ENCODE assay signal across 13 cellular contexts in genomic region chr10:109886788-109887155, GRCh38. TPM values are rescaled to one million over a fixed set of nuclear protein-coding genes. Genes with fewer than 3 reads are reported as not detected.
DNase-seq lines count a peak whose midpoint lies in the region; ATAC-seq and TF ChIP-seq lines count a peak whose summit lies in the region.
"Had no signal": no experiment of that assay in that cellular context is flagged by ENCODE, and none has a peak within 500 bp of the region (broad histone marks: within the 10 kb centered on the region; RNA-seq: fewer than 3 reads in every experiment).

No MANE protein-coding gene starts in this region.

- H3K4ac ChIP-seq in mesendoderm (ENCODE audit: low read depth, low read length) = no peak overlapping the region

- H2BK5ac ChIP-seq in mesendoderm (ENCODE audit: low read length) = no peak overlapping the region

- no peak overlapping the region for H3K18ac ChIP-seq in mesendoderm (ENCODE audit: low read length)

- intact Hi-C loops in adrenal gland (cut with DNase I) = loop anchor here (5.0 to 10.0 kb wide), 4 partner anchors 86 to 398 kb away; partner anchors contain the start of gene ADD3 (in 2 of the 2)

- H3K27ac ChIP-seq in mesendoderm (ENCODE audit: low read depth, low read length) (no peak overlapping the region), adrenal gland (no peak overlapping the region)
- H3K27ac ChIP-seq: left ventricle myocardium inferior had no signal

- no peak overlapping the region for H2BK15ac ChIP-seq in mesendoderm (replicated peaks; ENCODE audit: low read depth)

- peak; percentile 22 to 69 for ATAC-seq in activated naive CD4-positive, alpha-beta T cell treated with anti-CD3 and anti-CD28 coated beads, Interleukin-2, amount 50 U/mL, for 72 hours
- no peak for ATAC-seq in HG03342 (IDR thresholded peaks at IDR 0.05; ENCODE audit: unreplicated experiment)
- ATAC-seq: Panc1 had no signal

- H3K9me3 Mint-ChIP-seq in activated naive CD4-positive, alpha-beta T cell treated with anti-CD3 and anti-CD28 coated beads, Interleukin-2, amount 50 U/mL, for 72 hours = no peaks in the 10 kb centered on the region
- H3K9me3 Mint-ChIP-seq: IgD-negative memory B cell had no signal

- no peak overlapping the region for H2AK5ac ChIP-seq in mesendoderm (ENCODE audit: low read length)

- in situ Hi-C loops in GM13977 (cut with MboI; ENCODE audit: low pct_unique_long_range_greater_than_20kb, low sequenced_read_pairs, unreplicated experiment) = loop anchor here (10.0 kb wide), 1 partner anchor 248 kb away; no protein-coding TSS in a partner anchor

- no peak overlapping the region for H3K23ac ChIP-seq in mesendoderm (ENCODE audit: low read length)

- H4K5ac ChIP-seq in mesendoderm (ENCODE audit: low read length) = no peak overlapping the region

- TF ChIP-seq POLR2A in adrenal gland (IDR thresholded peaks at IDR 0.05) = no peak

- TF ChIP-seq CTCF in GM13977 (IDR thresholded peaks at IDR 0.05; ENCODE audit: extremely low read depth, insufficient read depth, missing control alignments) (no peak), adrenal gland (IDR thresholded peaks at IDR 0.05) (no peak)

- H3K27me3 ChIP-seq in mesendoderm (ENCODE audit: insufficient read depth, low read length, poor library complexity) (no peaks in the 10 kb centered on the region), adrenal gland (no peaks in the 10 kb centered on the region)

- H2BK120ac ChIP-seq in mesendoderm (ENCODE audit: low read depth, low read length) = no peak overlapping the region

- peaks cover 2% of the 10 kb centered on the region for H3K36me3 ChIP-seq in mesendoderm (ENCODE audit: control insufficient read depth, insufficient read depth, low read length)
- H3K36me3 ChIP-seq in adrenal gland (replicated peaks in 1 of 2) = peaks cover 0 to 26% of the 10 kb centered on the region in 2 donors

- no peaks in the 10 kb centered on the region for H3K4me1 ChIP-seq in mesendoderm (ENCODE audit: control insufficient read depth, low read depth, low read length)
- H3K4me1 ChIP-seq in adrenal gland (replicated peaks in 1 of 2) = peaks cover 5 to 9% of the 10 kb centered on the region in 2 donors

- H3K79me2 ChIP-seq in mesendoderm (ENCODE audit: control insufficient read depth, insufficient read depth, low read length) = no peaks in the 10 kb centered on the region

- no peak overlapping the region for H3K4me2 ChIP-seq in mesendoderm (ENCODE audit: low read length)

- no peaks in the 10 kb centered on the region for H3K79me1 ChIP-seq in mesendoderm (ENCODE audit: low read length)

- DNase-seq in activated naive CD4-positive, alpha-beta T cell treated with anti-CD3 and anti-CD28 coated beads, Interleukin-2, amount 50 U/mL, for 72 hours (ENCODE audit: low spot score in 2 of 2) = no peak
- DNase-seq in activated naive CD4-positive, alpha-beta T cell (lab: John Stamatoyannopoulos, UW) = no peak
- DNase-seq in amniotic epithelial cell (ENCODE audit: low read depth) (peak; percentile 52), mesendoderm (peak; percentile 45), GM13977 (ENCODE audit: low spot score) (no peak), adrenal gland (no peak)
- DNase-seq in stimulated activated CD4-positive, alpha-beta T cell treated with anti-CD3 and anti-CD28 coated beads, Interleukin-2, amount 100 ng/mL, for 24 hours = no peak
- DNase-seq: COR-L47, left ventricle myocardium inferior had no signal

- H3K36me3 Mint-ChIP-seq in activated naive CD4-positive, alpha-beta T cell treated with anti-CD3 and anti-CD28 coated beads, Interleukin-2, amount 50 U/mL, for 72 hours = peaks cover 16 to 19% of the 10 kb centered on the region in 2 donors

- no peaks in the 10 kb centered on the region for H3K9me3 ChIP-seq in adrenal gland (replicated peaks in 1 of 3)
- H3K9me3 ChIP-seq: left ventricle myocardium inferior had no signal

- H3K27ac Mint-ChIP-seq in activated naive CD4-positive, alpha-beta T cell treated with anti-CD3 and anti-CD28 coated beads, Interleukin-2, amount 50 U/mL, for 72 hours = peak overlapping the region in 1 of 2 donors; percentile 27
- H3K27ac Mint-ChIP-seq: progenitor cell of endocrine pancreas had no signal

- H3K56ac ChIP-seq in mesendoderm (ENCODE audit: low read length) = no peak overlapping the region

- H3K9ac ChIP-seq in mesendoderm (ENCODE audit: low read length) = no peak overlapping the region

- WGBS in mesendoderm (ENCODE audit: extremely low coverage, insufficient coverage, low lambda C conversion rate) = no CpG with 5 or more reads among the region's 2 CpGs
- WGBS in adrenal gland, 4 donors = 0 to 81% (median 67%) methylated on average over 1 to 2 of the region's 2 CpGs

- no peak overlapping the region for H3K4me3 ChIP-seq in mesendoderm (ENCODE audit: low read length)
- H3K4me3 ChIP-seq in adrenal gland = no peak overlapping the region
- H3K4me3 ChIP-seq: left ventricle myocardium inferior had no signal

- no peak overlapping the region for H4K8ac ChIP-seq in mesendoderm (ENCODE audit: low read depth, low read length)

RNA-seq across cellular contexts. Expression of gene XPNPEP1, which starts 36.5 kb away (rescaled TPM):
- 100 to 1,000 TPM in 1 of 2 donors, 10 to 100 TPM in 1; 77.9 to 118 TPM for total RNA-seq in activated naive CD4-positive, alpha-beta T cell treated with anti-CD3 and anti-CD28 coated beads, Interleukin-2, amount 50 U/mL, for 72 hours
- 25.4 TPM for polyA plus RNA-seq in mesendoderm (2013, experiment 1 of 2)
- 26.0 TPM for polyA plus RNA-seq in mesendoderm (2013, experiment 2 of 2)
- total RNA-seq in adrenal gland = 10 to 100 TPM; 43.4 to 74.0 (median 58.4) TPM
- polyA plus RNA-seq in adrenal gland = 10 to 100 TPM; 17.8 to 62.7 (median 29.0) TPM

Comparison
In these comparisons a context has a peak if more than half of its experiments do, and no peak if none do; other contexts are left out.
1. DNase-seq: peak in amniotic epithelial cell (single experiment) and mesendoderm (single experiment); none in activated naive CD4-positive, alpha-beta T cell treated with anti-CD3 and anti-CD28 coated beads, Interleukin-2, amount 50 U/mL, for 72 hours (0 of 2), activated naive CD4-positive, alpha-beta T cell (0 of 4), GM13977 (single experiment), stimulated activated CD4-positive, alpha-beta T cell treated with anti-CD3 and anti-CD28 coated beads, Interleukin-2, amount 100 ng/mL, for 24 hours (0 of 2) and adrenal gland (0 of 7).